Comparison of ENCODE assay signal across 11 cellular contexts in genomic region chr6:42175860-42176259, GRCh38.
DNase-seq lines count a peak whose midpoint lies in the region; ATAC-seq and TF ChIP-seq lines count a peak whose summit lies in the region.
"Had no signal": no experiment of that assay in that cellular context is flagged by ENCODE, and none has a peak within 500 bp of the region (broad histone marks: within the 10 kb centered on the region; RNA-seq: fewer than 3 reads in every experiment).

No MANE protein-coding gene starts in this region.

- no peak for DNase-seq in GM06990 (ENCODE audit: extremely low read depth, insufficient read length)
- no peak for DNase-seq in RWPE2 (ENCODE audit: low spot score)
- DNase-seq in fibroblast of mammary gland (ENCODE audit: low read depth) = no peak
- DNase-seq in hepatic stellate cell (ENCODE audit: low spot score) = no peak
- DNase-seq in effector memory CD4-positive, alpha-beta T cell = no peak
- DNase-seq: activated T-cell treated with anti-CD3 and anti-CD28 coated beads, Interleukin-2, amount 50 U/mL, for 4 hours; gastrocnemius medialis; stimulated activated CD4-positive, alpha-beta T cell treated with anti-CD3 and anti-CD28 coated beads, Interleukin-2, amount 100 ng/mL, for 24 hours had no signal

- H3K36me3 ChIP-seq in GM06990 (ENCODE audit: control insufficient read depth, insufficient read depth, low read length) = no peaks in the 10 kb centered on the region
- H3K36me3 ChIP-seq in RWPE2 (ENCODE audit: low read depth) = no peaks in the 10 kb centered on the region
- H3K36me3 ChIP-seq in effector memory CD4-positive, alpha-beta T cell (ENCODE audit: control insufficient read depth, insufficient read depth, low read length) = no peaks in the 10 kb centered on the region
- H3K36me3 ChIP-seq: gastrocnemius medialis had no signal

- ATAC-seq in RWPE2 (ENCODE audit: low read depth) (no peak), HG02938 (IDR thresholded peaks at IDR 0.05; ENCODE audit: unreplicated experiment) (no peak), HG03039 (IDR thresholded peaks at IDR 0.05; ENCODE audit: unreplicated experiment) (no peak)
- ATAC-seq: activated T-cell treated with anti-CD3 and anti-CD28 coated beads, Interleukin-2, amount 50 U/mL, for 4 hours; gastrocnemius medialis had no signal

- H3K27ac ChIP-seq in 22Rv1 = no peak overlapping the region
- no peak overlapping the region for H3K27ac ChIP-seq in RWPE2 (ENCODE audit: poor library complexity, severe bottlenecking)
- H3K27ac ChIP-seq in effector memory CD4-positive, alpha-beta T cell (ENCODE audit: insufficient read depth, low read length, poor library complexity, severe bottlenecking) = no peak overlapping the region
- H3K27ac ChIP-seq: gastrocnemius medialis had no signal

- TF ChIP-seq CTCF in 22Rv1 (IDR thresholded peaks at IDR 0.05) (peak; percentile 23; the same call in 1 of the 2 replicates), GM06990 (IDR thresholded peaks at IDR 0.05; ENCODE audit: insufficient read depth, low read length, poor library complexity, severe bottlenecking) (peak; percentile 13), RWPE2 (IDR thresholded peaks at IDR 0.05; ENCODE audit: poor library complexity, severe bottlenecking) (peak; percentile 16), fibroblast of mammary gland (conservative IDR thresholded peaks at IDR 0.05; ENCODE audit: control insufficient read depth, insufficient read depth, low read depth, low read length) (peak; percentile 36)

- H3K9me3 ChIP-seq in RWPE2 (ENCODE audit: severe bottlenecking) = peaks cover 2% of the 10 kb centered on the region
- no peaks in the 10 kb centered on the region for H3K9me3 ChIP-seq in effector memory CD4-positive, alpha-beta T cell (ENCODE audit: control insufficient read depth, low read length)
- H3K9me3 ChIP-seq: gastrocnemius medialis had no signal

- H3K4me1 ChIP-seq in RWPE2 (ENCODE audit: insufficient read depth, poor library complexity, severe bottlenecking) = no peaks in the 10 kb centered on the region
- no peaks in the 10 kb centered on the region for H3K4me1 ChIP-seq in effector memory CD4-positive, alpha-beta T cell (ENCODE audit: control insufficient read depth, insufficient read depth, low read length, poor library complexity, severe bottlenecking)
- H3K4me1 ChIP-seq: gastrocnemius medialis had no signal

- H3K27me3 ChIP-seq in GM06990 (replicated peaks; ENCODE audit: control insufficient read depth, insufficient read depth, low read length) = no peaks in the 10 kb centered on the region; the same call in 1 of the 2 replicates
- no peaks in the 10 kb centered on the region for H3K27me3 ChIP-seq in RWPE2 (ENCODE audit: insufficient read depth, poor library complexity, severe bottlenecking)
- no peaks in the 10 kb centered on the region for H3K27me3 ChIP-seq in effector memory CD4-positive, alpha-beta T cell (replicated peaks; ENCODE audit: control insufficient read depth, insufficient read depth, low read length, poor library complexity, severe bottlenecking)

- no peak overlapping the region for H3K4me3 ChIP-seq in GM06990 (replicated peaks; ENCODE audit: low read depth, low read length)
- H3K4me3 ChIP-seq in RWPE2 (ENCODE audit: severe bottlenecking) = no peak overlapping the region
- H3K4me3 ChIP-seq in fibroblast of mammary gland (ENCODE audit: control insufficient read depth, low read depth, low read length) = no peak overlapping the region
- no peak overlapping the region for H3K4me3 ChIP-seq in effector memory CD4-positive, alpha-beta T cell (ENCODE audit: insufficient read depth, low read depth, low read length, poor library complexity, severe bottlenecking)
- H3K4me3 ChIP-seq: gastrocnemius medialis had no signal
